ENCODE assay signal across 8 cellular contexts in the genomic region with DNA sequence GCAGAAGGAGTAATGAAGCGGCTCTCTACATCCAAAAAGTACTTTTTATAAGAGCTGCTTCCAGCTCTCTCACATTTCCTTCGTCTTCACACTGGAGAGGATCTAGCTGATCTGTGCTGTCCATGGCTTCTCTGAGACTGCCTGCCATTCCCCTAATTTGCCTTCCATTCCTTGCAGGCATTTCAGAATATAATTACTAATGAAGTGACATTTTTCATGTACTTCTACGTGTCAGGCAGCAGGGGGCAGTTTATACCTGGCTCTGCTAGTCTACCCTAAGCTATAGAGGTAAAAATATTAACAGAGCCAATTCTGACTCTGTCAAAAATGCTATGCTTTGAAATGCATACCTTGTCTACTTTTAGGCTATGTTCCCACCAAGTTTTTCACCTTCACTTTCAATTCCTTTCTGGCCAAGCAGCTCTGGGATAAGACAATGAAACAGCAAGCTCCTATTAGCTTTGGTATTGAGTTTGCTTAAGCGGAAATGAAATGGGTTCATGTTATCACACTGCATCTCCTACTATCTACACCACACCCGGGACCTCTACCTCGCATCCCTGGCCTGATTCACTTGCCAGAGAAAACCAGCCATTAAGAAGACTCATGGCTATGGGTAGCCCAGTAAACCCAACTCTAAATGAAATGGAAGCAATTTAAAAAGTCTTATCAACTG.
DNase-seq lines count a peak whose midpoint lies in the region; ATAC-seq and TF ChIP-seq lines count a peak whose summit lies in the region.

No MANE protein-coding gene starts in this region.

- no peaks in the 10 kb centered on the region for H3K27me3 ChIP-seq in CD4-positive, alpha-beta T cell (ENCODE audit: control insufficient read depth, insufficient read depth, low read length)

- no peaks in the 10 kb centered on the region for H3K9me3 Mint-ChIP-seq in CD4-positive, alpha-beta T cell
- H3K9me3 Mint-ChIP-seq in MCF 10A (ENCODE audit: unreplicated experiment) (no peaks in the 10 kb centered on the region), type B pancreatic cell (no peaks in the 10 kb centered on the region)

- H3K27me3 Mint-ChIP-seq in CD4-positive, alpha-beta T cell = peaks cover 31% of the 10 kb centered on the region
- H3K27me3 Mint-ChIP-seq in MCF 10A (ENCODE audit: insufficient read depth, unreplicated experiment) = no peaks in the 10 kb centered on the region
- no peaks in the 10 kb centered on the region for H3K27me3 Mint-ChIP-seq in type B pancreatic cell

- CTCF ChIA-PET in CD4-positive, alpha-beta T cell (lab: Charles Lee) = interaction anchor here (1.1 kb wide), 1 partner anchor 280 kb away, joined by 4 read pairs; no protein-coding TSS in a partner anchor
- CTCF ChIA-PET in MCF 10A (lab: Yijun Ruan, JAX) = interaction anchor here (0.6 to 10.4 kb wide), 46 partner anchors 10 to 1408 kb away, joined by 3 to 193 read pairs (median 4); a partner anchor contains a TSS

- POLR2A ChIA-PET in CD4-positive, alpha-beta T cell (lab: Charles Lee) = no interaction called here
- POLR2A ChIA-PET in MCF 10A (lab: Yijun Ruan, JAX) = interaction anchor here (0.6 to 3.6 kb wide), 10 partner anchors 12 to 278 kb away, joined by 3 to 40 read pairs (median 4); a partner anchor contains a TSS

- intact Hi-C loops in CD4-positive, alpha-beta T cell (cut with DNase I, micrococcal nuclease) = loop anchor here (1.0 to 2.0 kb wide), 2 partner anchors 277 to 281 kb away; no protein-coding TSS in a partner anchor
- intact Hi-C loops in MCF 10A (cut with micrococcal nuclease) = loop anchor here (1.0 to 2.0 kb wide), 4 partner anchors 112 to 278 kb away; no protein-coding TSS in a partner anchor

- H3K4me1 Mint-ChIP-seq in CD4-positive, alpha-beta T cell (ENCODE audit: low read depth) = no peaks in the 10 kb centered on the region
- H3K4me1 Mint-ChIP-seq in MCF 10A (ENCODE audit: insufficient read depth, unreplicated experiment) (peaks cover 13% of the 10 kb centered on the region), type B pancreatic cell (ENCODE audit: unreplicated experiment) (peaks cover 13% of the 10 kb centered on the region)

- H3K27ac Mint-ChIP-seq in CD4-positive, alpha-beta T cell = no peak overlapping the region
- H3K27ac Mint-ChIP-seq in MCF 10A (ENCODE audit: low read depth, unreplicated experiment) (no peak overlapping the region), type B pancreatic cell (no peak overlapping the region)

- H3K4me3 Mint-ChIP-seq in CD4-positive, alpha-beta T cell = no peak overlapping the region
- H3K4me3 Mint-ChIP-seq in MCF 10A (ENCODE audit: unreplicated experiment) = no peak overlapping the region
- no peak overlapping the region for H3K4me3 Mint-ChIP-seq in type B pancreatic cell

- no peaks in the 10 kb centered on the region for H3K9me3 ChIP-seq in CD4-positive, alpha-beta T cell (ENCODE audit: control insufficient read depth, low read length)

- DNase-seq in CD4-positive, alpha-beta T cell = no peak
- DNase-seq in NCI-H345 treated with DMSO at 0.1 percent for 48 hours (lab: John Stamatoyannopoulos, UW; ENCODE audit: unreplicated experiment) (peak; percentile 42), MCF 10A (ENCODE audit: unreplicated experiment) (peak; percentile 57), kidney tubule cell (ENCODE audit: low spot score) (peak; percentile 66), type B pancreatic cell (ENCODE audit: extremely low spot score, unreplicated experiment) (no peak)

- no TSS peak for BruUV-seq in MCF 10A (replicated peaks; lab: Mats Ljungman, UMichigan)

- peak; percentile 58 for TF ChIP-seq CTCF in CD4-positive, alpha-beta T cell (IDR thresholded peaks at IDR 0.05)
- TF ChIP-seq CTCF in MCF 10A (IDR thresholded peaks at IDR 0.05; ENCODE audit: unreplicated experiment) = peak; percentile 76
- TF ChIP-seq CTCF in type B pancreatic cell (conservative IDR thresholded peaks at IDR 0.05) = peak; percentile 82

- ATAC-seq in CD4-positive, alpha-beta T cell (ENCODE audit: poor library complexity) = peak; percentile 37
- peak; percentile 77 for ATAC-seq in GM18508 (IDR thresholded peaks at IDR 0.05; ENCODE audit: insufficient read depth, unreplicated experiment)
- peak; percentile 54 for ATAC-seq in HG03039 (IDR thresholded peaks at IDR 0.05; ENCODE audit: unreplicated experiment)
- no peak for ATAC-seq in HG02981 (IDR thresholded peaks at IDR 0.05; ENCODE audit: unreplicated experiment)

- no peaks in the 10 kb centered on the region for H3K36me3 Mint-ChIP-seq in CD4-positive, alpha-beta T cell (ENCODE audit: low read depth)
- H3K36me3 Mint-ChIP-seq in MCF 10A (ENCODE audit: insufficient read depth, unreplicated experiment) (peaks cover 52% of the 10 kb centered on the region), type B pancreatic cell (peaks cover 6% of the 10 kb centered on the region)

- H3K27ac ChIP-seq in CD4-positive, alpha-beta T cell (ENCODE audit: low read depth, low read length) = no peak overlapping the region

Comparison
In these comparisons a context has a peak if more than half of its experiments do, and no peak if none do; other contexts are left out.
1. DNase-seq: peak in NCI-H345 treated with DMSO at 0.1 percent for 48 hours (single experiment), MCF 10A (single experiment) and kidney tubule cell (single experiment); none in CD4-positive, alpha-beta T cell (0 of 10) and type B pancreatic cell (single experiment).
2. Peak in every context shown above with its lines, with median percentiles within 50 percentile points of each other: CTCF ChIP-seq.